19 cellular contexts compared by ENCODE assay signal in genomic region chr10:96505150-96506136, GRCh38. TPM values are rescaled to one million over a fixed set of nuclear protein-coding genes. Genes with fewer than 3 reads are reported as not detected.
A peak's percentile ranks its signal among the peaks of the same experiment; 100 is the strongest.
DNase-seq lines count a peak whose midpoint lies in the region; ATAC-seq and TF ChIP-seq lines count a peak whose summit lies in the region.
"Had no signal": no experiment of that assay in that cellular context is flagged by ENCODE, and none has a peak within 500 bp of the region (broad histone marks: within the 10 kb centered on the region; RNA-seq: fewer than 3 reads in every experiment).

No MANE protein-coding gene starts in this region.

- H3K4me3 ChIP-seq in right atrium auricular region (no peak overlapping the region), brain microvascular endothelial cell (ENCODE audit: low read depth, low read length) (no peak overlapping the region)
- H3K4me3 ChIP-seq: K562 had no signal

- intact Hi-C loops in Right ventricle myocardium inferior (cut with DNase I) = loop anchor here (5.0 kb wide), 1 partner anchor 33 kb away; no protein-coding TSS in a partner anchor
- intact Hi-C loops in cardiac septum (cut with DNase I) = no loop called here

- DNase-seq in Right ventricle myocardium inferior (ENCODE audit: missing footprints) = no peak
- DNase-seq in right atrium auricular region (ENCODE audit: low spot score) = no peak
- DNase-seq in RWPE1 (ENCODE audit: low spot score) = peak; percentile 83
- DNase-seq in cardiac septum (ENCODE audit: low spot score) = peak; percentile 57
- DNase-seq in ureter (ENCODE audit: low spot score) = peak; percentile 57
- DNase-seq in HEK293T (ENCODE audit: extremely low spot score) = no peak
- no peak for DNase-seq in OCI-M1 (lab: John Stamatoyannopoulos, UW)
- DNase-seq in brain microvascular endothelial cell = no peak
- DNase-seq: C1 segment of cervical spinal cord, DMS 273 treated with DMSO at 0.1 percent for 48 hours, EL, HCEC 1CT, NCI-H1092, NCI-H187, NCI-H2171 treated with DMSO at 0.1 percent for 48 hours, NCI-H524, RPMI8226 had no signal

- no peaks in the 10 kb centered on the region for H3K27me3 ChIP-seq in right atrium auricular region
- no peaks in the 10 kb centered on the region for H3K27me3 ChIP-seq in brain microvascular endothelial cell (replicated peaks)

- H3K36me3 ChIP-seq in right atrium auricular region (no peaks in the 10 kb centered on the region), brain microvascular endothelial cell (replicated peaks) (no peaks in the 10 kb centered on the region)

- in situ Hi-C loops in brain microvascular endothelial cell (cut with HindIII; ENCODE audit: low pct_ligation_motif_present, low sequenced_read_pairs) = no loop called here

- no peak for TF ChIP-seq CTCF in right atrium auricular region (IDR thresholded peaks at IDR 0.05)
- TF ChIP-seq CTCF in RWPE1 (conservative IDR thresholded peaks at IDR 0.05; ENCODE audit: low read depth) = no peak
- TF ChIP-seq CTCF in brain microvascular endothelial cell (IDR thresholded peaks at IDR 0.05; ENCODE audit: low read depth, low read length, missing control alignments) = no peak

- CTCF ChIA-PET in RWPE1 (lab: Yijun Ruan, JAX) = interaction anchor here (0.7 to 1.9 kb wide), 3 partner anchors 10 to 567 kb away, joined by 5 to 7 read pairs (median 5); no protein-coding TSS in a partner anchor
- CTCF ChIA-PET in HEK293T (lab: Yijun Ruan, JAX) = no interaction called here

- H3K27ac ChIP-seq in right atrium auricular region (no peak overlapping the region), RWPE1 (peak overlapping the region; percentile 40), brain microvascular endothelial cell (no peak overlapping the region)
- H3K27ac ChIP-seq: HL-60 had no signal

- H3K4me1 ChIP-seq in right atrium auricular region = no peaks in the 10 kb centered on the region

- peak; percentile 47 for ATAC-seq in Right ventricle myocardium inferior
- ATAC-seq: K562 had no signal

- POLR2A ChIA-PET in RWPE1 (lab: Yijun Ruan, JAX; ENCODE audit: low non-redundant PET) (no interaction called here), HEK293T (lab: Yijun Ruan, JAX) (no interaction called here)

- no peaks in the 10 kb centered on the region for H3K9me3 ChIP-seq in right atrium auricular region

TF ChIP-seq in HEK293T, 16 proteins besides CTCF, POLR2A, EP300 and RAD21:
- TF ChIP-seq FOXM1 (IDR thresholded peaks at IDR 0.05; ENCODE audit: borderline replicate concordance) (no peak), L3MBTL2 (conservative IDR thresholded peaks at IDR 0.05) (no peak), HDGF (IDR thresholded peaks at IDR 0.05; ENCODE audit: borderline replicate concordance) (no peak), TARDBP (IDR thresholded peaks at IDR 0.05) (no peak), PKNOX1 (IDR thresholded peaks at IDR 0.05) (no peak)

RNA-seq across cellular contexts. Expression of gene TLL2, which starts 8.3 kb away (rescaled TPM):
- total RNA-seq in Right ventricle myocardium inferior (10.8 TPM), right atrium auricular region (under 1 TPM; 0.24 to 0.96 TPM), cardiac septum (3.8 TPM), ureter (0.96 TPM)

Comparison
In these comparisons a context has a peak if more than half of its experiments do, and no peak if none do; other contexts are left out.
1. DNase-seq: peak in RWPE1 (single experiment), cardiac septum (single experiment) and ureter (single experiment); none in Right ventricle myocardium inferior (single experiment), right atrium auricular region (single experiment), HEK293T (single experiment), OCI-M1 (single experiment) and brain microvascular endothelial cell (single experiment).